Comparison of ENCODE assay signal across 10 cellular contexts in genomic region chr7:143002106-143002505, GRCh38. TPM values are rescaled to one million over a fixed set of nuclear protein-coding genes. Genes with fewer than 3 reads are reported as not detected.
A peak's percentile ranks its signal among the peaks of the same experiment; 100 is the strongest.
DNase-seq lines count a peak whose midpoint lies in the region; ATAC-seq lines count a peak whose summit lies in the region.
"Had no signal": no experiment of that assay in that cellular context is flagged by ENCODE, and none has a peak within 500 bp of the region (broad histone marks: within the 10 kb centered on the region; RNA-seq: fewer than 3 reads in every experiment).

No MANE protein-coding gene starts in this region.

- ATAC-seq in GM21717 (IDR thresholded peaks at IDR 0.05; ENCODE audit: unreplicated experiment) = no peak

- 39% methylated on average over 3 of the region's 3 CpGs for WGBS in mesenchymal stem cell

- no peak overlapping the region for H2BK120ac ChIP-seq in mesenchymal stem cell (ENCODE audit: low read depth, low read length)

- H2BK5ac ChIP-seq in mesenchymal stem cell (ENCODE audit: low read depth, low read length, poor library complexity, severe bottlenecking) = no peak overlapping the region

- no peak overlapping the region for H2BK12ac ChIP-seq in mesenchymal stem cell (ENCODE audit: low read length in 2 of 2)

- no peak overlapping the region for H4K91ac ChIP-seq in mesenchymal stem cell (ENCODE audit: low read length)

- H3K79me2 ChIP-seq in Karpas-422 (ENCODE audit: low read length) = no peaks in the 10 kb centered on the region

- H3K9me3 ChIP-seq in Karpas-422 (ENCODE audit: low read length) = no peaks in the 10 kb centered on the region
- no peaks in the 10 kb centered on the region for H3K9me3 ChIP-seq in mesenchymal stem cell (ENCODE audit: control insufficient read depth, low read length)

- no peak overlapping the region for H3K18ac ChIP-seq in mesenchymal stem cell (ENCODE audit: low read depth in 1 of 2, low read length in 2 of 2)

- H4K8ac ChIP-seq in mesenchymal stem cell (ENCODE audit: low read length) = no peak overlapping the region

- H3K27me3 ChIP-seq in Karpas-422 (ENCODE audit: low read length) (no peaks in the 10 kb centered on the region), mesenchymal stem cell (ENCODE audit: control insufficient read depth in 1 of 2, insufficient read depth in 1 of 2, low read length in 2 of 2) (peaks cover 0 to 9% of the 10 kb centered on the region in 2 experiments)

- peaks cover 40% of the 10 kb centered on the region for H3K4me1 ChIP-seq in Karpas-422 (ENCODE audit: low read length)
- no peaks in the 10 kb centered on the region for H3K4me1 ChIP-seq in mesenchymal stem cell (ENCODE audit: control insufficient read depth, insufficient read depth, low read depth, low read length)

- H2BK15ac ChIP-seq in mesenchymal stem cell (ENCODE audit: low read depth, poor library complexity, severe bottlenecking) = no peak overlapping the region

- H3K4ac ChIP-seq in mesenchymal stem cell (ENCODE audit: low read depth in 1 of 2, low read length in 2 of 2) = no peak overlapping the region

- no peak overlapping the region for H3K23ac ChIP-seq in mesenchymal stem cell (ENCODE audit: low read length in 2 of 2)

- 0 out of 2 replicates have a peak overlapping the region, but pooled peaks have one; percentile 33 for H2AFZ ChIP-seq in Karpas-422 (ENCODE audit: low read length)
- no peak overlapping the region for H2AFZ ChIP-seq in mesenchymal stem cell (ENCODE audit: low read depth, low read length)

- H3K27ac ChIP-seq in Karpas-422 (ENCODE audit: low read length) (no peak overlapping the region), mesenchymal stem cell (ENCODE audit: low read length, poor library complexity, severe bottlenecking) (no peak overlapping the region)

- H3K9me2 ChIP-seq in Karpas-422 (replicated peaks; ENCODE audit: insufficient read depth, low read length) = no peaks in the 10 kb centered on the region

- peak; percentile 32 for DNase-seq in EH (ENCODE audit: low read depth)
- DNase-seq in Karpas-422 = peak; percentile 69
- DNase-seq in amniotic stem cell (lab: John Stamatoyannopoulos, UW) = peak; percentile 13
- peak; percentile 4 for DNase-seq in mesenchymal stem cell
- no peak for DNase-seq in NCI-H2029 (lab: John Stamatoyannopoulos, UW)
- DNase-seq in NCI-H510A treated with DMSO at 0.1 percent for 48 hours (lab: John Stamatoyannopoulos, UW) = no peak
- no peak for DNase-seq in globus pallidus (ENCODE audit: low spot score)

- no peak overlapping the region for H2AK5ac ChIP-seq in mesenchymal stem cell (ENCODE audit: low read length, severe bottlenecking)

- H3K4me3 ChIP-seq in Karpas-422 (ENCODE audit: low read length) (no peak overlapping the region), mesenchymal stem cell (ENCODE audit: insufficient read depth in 1 of 2, low read depth in 1 of 2, low read length in 2 of 2) (no peak overlapping the region)

- H4K20me1 ChIP-seq in Karpas-422 (ENCODE audit: insufficient read depth, low read depth, low read length) = no peaks in the 10 kb centered on the region

- H3K36me3 ChIP-seq in Karpas-422 (ENCODE audit: insufficient read depth, low read length) (no peaks in the 10 kb centered on the region), mesenchymal stem cell (ENCODE audit: control insufficient read depth in 1 of 2, insufficient read depth in 2 of 2, low read depth in 1 of 2, low read length in 2 of 2) (no peaks in the 10 kb centered on the region)

- H3K14ac ChIP-seq in mesenchymal stem cell (ENCODE audit: low read length in 2 of 2) = no peak overlapping the region

- H3K4me2 ChIP-seq in Karpas-422 (ENCODE audit: low read depth, low read length, poor library complexity, severe bottlenecking) (no peak overlapping the region), mesenchymal stem cell (ENCODE audit: low read length, poor library complexity, severe bottlenecking) (no peak overlapping the region)

- H3K9ac ChIP-seq in Karpas-422 (ENCODE audit: low read length) (no peak overlapping the region), mesenchymal stem cell (ENCODE audit: low read length) (no peak overlapping the region)

- no peaks in the 10 kb centered on the region for H3K79me1 ChIP-seq in mesenchymal stem cell (replicated peaks; ENCODE audit: low read length, poor library complexity, severe bottlenecking)

RNA-seq across cellular contexts. Expression of gene OR9A2, which starts 24.8 kb away (rescaled TPM):
- not detected in 2 replicates for total RNA-seq in Karpas-422 (2014; rRNA removed; shearing (Covaris generic); ENCODE audit: low replicate concordance)
- polyA plus RNA-seq in mesenchymal stem cell (2013, experiment 1 of 2) = not detected
- not detected for polyA plus RNA-seq in mesenchymal stem cell (2013, experiment 2 of 2)
- total RNA-seq: dermis microvascular lymphatic vessel endothelial cell, mononuclear cell had no signal

RNA-seq across cellular contexts. Expression of gene KEL, which starts 39.9 kb away (rescaled TPM):
- 0.36 TPM in 1 of 2 replicates, not detected in the other for total RNA-seq in Karpas-422 (2014; rRNA removed; shearing (Covaris generic); ENCODE audit: low replicate concordance)
- polyA plus RNA-seq in mesenchymal stem cell (2013, experiment 1 of 2) = 0.04 TPM
- not detected for polyA plus RNA-seq in mesenchymal stem cell (2013, experiment 2 of 2)

RNA-seq across cellular contexts. Expression of gene OR6V1, which starts 50.0 kb away (rescaled TPM):
- total RNA-seq in Karpas-422 (2014; rRNA removed; shearing (Covaris generic); ENCODE audit: low replicate concordance) = not detected in 2 replicates
- not detected for polyA plus RNA-seq in mesenchymal stem cell (2013, experiment 1 of 2)
- polyA plus RNA-seq in mesenchymal stem cell (2013, experiment 2 of 2) = not detected
- total RNA-seq: dermis microvascular lymphatic vessel endothelial cell, mononuclear cell had no signal

Comparison
In these comparisons a context has a peak if more than half of its experiments do, and no peak if none do; other contexts are left out.
1. DNase-seq: peak in EH (single experiment), Karpas-422 (single experiment), amniotic stem cell (single experiment) and mesenchymal stem cell (single experiment); none in NCI-H2029 (single experiment), NCI-H510A treated with DMSO at 0.1 percent for 48 hours (single experiment) and globus pallidus (single experiment).